ENCODE assay signal across 8 cellular contexts in genomic region chrX:110146521-110146920, GRCh38.
DNase-seq lines count a peak whose midpoint lies in the region; ATAC-seq, FAIRE-seq and TF ChIP-seq lines count a peak whose summit lies in the region.

No MANE protein-coding gene starts in this region.

- no peak overlapping the region for H3K4me3 Mint-ChIP-seq in astrocyte (ENCODE audit: unreplicated experiment)

- H3K4me1 Mint-ChIP-seq in astrocyte (ENCODE audit: low read depth, unreplicated experiment): no peaks in the 10 kb centered on the region

- peak; percentile 99 for FAIRE-seq in astrocyte (lab: Jason Lieb, UNC)

- DNase-seq in AG09319 (ENCODE audit: extremely low read depth, low read depth) (peak; percentile 14), GM12864 (ENCODE audit: low read depth) (no peak), NT2/D1 (ENCODE audit: low read depth, low spot score) (peak; percentile 18), astrocyte (ENCODE audit: low read depth) (no peak), iPS-NIHi7 (ENCODE audit: extremely low spot score) (peak; percentile 78), superior temporal gyrus (ENCODE audit: extremely low spot score) (peak; percentile 68), HK-2 (ENCODE audit: unreplicated experiment) (no peak)

- H3K9ac ChIP-seq in NT2/D1 (ENCODE audit: insufficient read length, low read depth) (no peak overlapping the region), astrocyte (ENCODE audit: low read length) (no peak overlapping the region)

- H3K4me2 ChIP-seq in astrocyte (ENCODE audit: low read length): no peak overlapping the region

- H3K4me3 ChIP-seq in GM12864 (ENCODE audit: low read depth, low read length) (no peak overlapping the region), NT2/D1 (ENCODE audit: insufficient read length, low read depth) (no peak overlapping the region), astrocyte (ENCODE audit: insufficient read depth, low read depth, low read length) (no peak overlapping the region)

- no peaks in the 10 kb centered on the region for H3K9me3 ChIP-seq in NT2/D1 (ENCODE audit: insufficient read depth, low read length)
- H3K9me3 ChIP-seq in astrocyte (ENCODE audit: insufficient read depth, low read depth, low read length): no peaks in the 10 kb centered on the region

- no peaks in the 10 kb centered on the region for H3K27me3 ChIP-seq in NT2/D1 (ENCODE audit: insufficient read depth, insufficient read length)
- H3K27me3 ChIP-seq in astrocyte (ENCODE audit: insufficient read depth, low read length): no peaks in the 10 kb centered on the region

- no peaks in the 10 kb centered on the region for H3K9me3 Mint-ChIP-seq in astrocyte (ENCODE audit: unreplicated experiment)

- H3K27me3 Mint-ChIP-seq in astrocyte (ENCODE audit: low read depth, unreplicated experiment): no peaks in the 10 kb centered on the region

- TF ChIP-seq CTCF in AG09319 (IDR thresholded peaks at IDR 0.05; ENCODE audit: low read depth, low read length): peak; percentile 75
- TF ChIP-seq CTCF in GM12864 (IDR thresholded peaks at IDR 0.05; ENCODE audit: low read depth, low read length, missing control alignments): peak; percentile 57
- peak; percentile 54 for TF ChIP-seq CTCF in astrocyte (IDR thresholded peaks at IDR 0.05; ENCODE audit: insufficient read depth, low read depth, low read length)

- peak; percentile 73 for ATAC-seq in HG02870 (IDR thresholded peaks at IDR 0.05; ENCODE audit: unreplicated experiment)

- peaks cover 6% of the 10 kb centered on the region for H3K36me3 ChIP-seq in NT2/D1 (ENCODE audit: insufficient read depth, insufficient read length, low read length)
- no peaks in the 10 kb centered on the region for H3K36me3 ChIP-seq in astrocyte (ENCODE audit: insufficient read depth, low read length)

- H3K27ac ChIP-seq in astrocyte (ENCODE audit: low read depth, low read length): no peak overlapping the region

- no peaks in the 10 kb centered on the region for H3K79me2 ChIP-seq in astrocyte (ENCODE audit: insufficient read depth, low read length)

- no peak overlapping the region for H2AFZ ChIP-seq in astrocyte (ENCODE audit: low read depth, low read length)

- no peak overlapping the region for H3K27ac Mint-ChIP-seq in astrocyte (ENCODE audit: unreplicated experiment)

- H3K36me3 Mint-ChIP-seq in astrocyte (ENCODE audit: low read depth, unreplicated experiment): peaks cover 2% of the 10 kb centered on the region

- H4K20me1 ChIP-seq in astrocyte (ENCODE audit: insufficient read depth, low read length): no peaks in the 10 kb centered on the region

- H3K4me1 ChIP-seq in NT2/D1 (ENCODE audit: insufficient read depth, insufficient read length): no peaks in the 10 kb centered on the region
- no peaks in the 10 kb centered on the region for H3K4me1 ChIP-seq in astrocyte (ENCODE audit: insufficient read depth, low read length)

Comparison
In these comparisons a context has a peak if more than half of its experiments do, and no peak if none do; other contexts are left out.
1. DNase-seq: peak in AG09319 (single experiment), NT2/D1 (single experiment), iPS-NIHi7 (single experiment) and superior temporal gyrus (single experiment); none in GM12864 (single experiment), astrocyte (single experiment) and HK-2 (single experiment).
2. Peak in every context shown above with its lines, with median percentiles within 50 percentile points of each other: CTCF ChIP-seq.